In the genomic region with DNA sequence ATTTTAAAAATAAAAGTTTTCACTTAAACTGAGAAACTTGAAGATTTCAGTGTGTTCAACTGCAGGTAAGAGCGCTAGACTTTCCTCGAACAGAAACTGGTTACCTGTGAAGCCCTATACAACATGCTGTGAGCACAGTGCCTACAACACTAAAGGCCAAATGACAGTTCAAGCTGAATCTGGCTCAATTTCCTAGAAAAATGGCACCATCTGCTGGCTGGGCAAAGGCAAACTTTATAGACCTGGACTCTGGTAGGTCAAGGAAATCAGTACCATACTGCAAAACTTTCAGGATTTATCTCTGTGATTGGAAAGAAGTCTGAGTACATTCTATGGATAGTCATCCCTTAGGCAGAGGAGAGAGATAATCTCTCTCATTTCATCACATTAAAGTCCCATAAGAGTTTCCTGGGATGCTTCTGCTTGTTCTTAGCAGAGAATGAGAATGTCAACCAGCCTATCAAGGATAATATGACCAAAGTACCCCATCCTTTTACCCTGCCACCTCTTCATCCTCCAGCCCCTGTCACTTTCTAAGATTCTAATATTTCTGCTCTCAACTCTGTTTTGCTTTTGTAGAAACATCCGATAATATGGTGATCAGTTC, we compare ENCODE assay signal across 8 cellular contexts. TPM values are rescaled to one million over a fixed set of nuclear protein-coding genes. Genes with fewer than 3 reads are reported as not detected.
DNase-seq lines count a peak whose midpoint lies in the region; ATAC-seq, FAIRE-seq and TF ChIP-seq lines count a peak whose summit lies in the region.

No MANE protein-coding gene starts in this region.

- no peak overlapping the region for H3K27ac ChIP-seq in lower lobe of right lung

- no peaks in the 10 kb centered on the region for H3K9me3 ChIP-seq in lower lobe of right lung

- TF ChIP-seq CTCF in cardiac fibroblast (IDR thresholded peaks at IDR 0.05; ENCODE audit: low read depth, low read length) (peak; percentile 70), lower lobe of right lung (IDR thresholded peaks at IDR 0.05) (peak; percentile 32)

- H3K27me3 ChIP-seq in lower lobe of right lung (ENCODE audit: low read depth), result peaks cover 14% of the 10 kb centered on the region

- DNase-seq in D341Med (ENCODE audit: low spot score) (peak; percentile 52), H54 (ENCODE audit: insufficient read length, low spot score) (peak; percentile 61), NCI-H460 (ENCODE audit: extremely low read depth, low read depth) (peak; percentile 54), cardiac fibroblast (ENCODE audit: low read depth in 2 of 2) (peak; percentile 61 to 75), lower lobe of right lung (no peak)
- DNase-seq in stimulated activated CD4-positive, alpha-beta T cell treated with anti-CD3 and anti-CD28 coated beads, Interleukin-4, amount 100 ng/mL, for 4 hours, result no peak

- ATAC-seq in lower lobe of right lung (no peak), HG03432 (IDR thresholded peaks at IDR 0.05; ENCODE audit: unreplicated experiment) (no peak)
- no peak for ATAC-seq in activated CD4-positive, CD25-positive, alpha-beta regulatory T cell treated with anti-CD3 and anti-CD28 coated beads, Interleukin-2, amount 50 U/mL, for 24 hours

- intact Hi-C loops in lower lobe of right lung (cut with DNase I), result no loop called here

- no peak for TF ChIP-seq POLR2A in H54 (IDR thresholded peaks at IDR 0.05; ENCODE audit: low read depth, low read length)

- no peak overlapping the region for H3K4me3 ChIP-seq in cardiac fibroblast (replicated peaks in 1 of 2; ENCODE audit: low read depth in 2 of 2, low read length in 2 of 2)
- H3K4me3 ChIP-seq in lower lobe of right lung, result no peak overlapping the region

- peak; percentile 98 for FAIRE-seq in H54 (lab: Jason Lieb, UNC)

- H3K4me1 ChIP-seq in lower lobe of right lung, result no peaks in the 10 kb centered on the region

- no peaks in the 10 kb centered on the region for H3K36me3 ChIP-seq in lower lobe of right lung

RNA-seq across cellular contexts. Expression of gene FOXB2, which starts 31.8 kb away (rescaled TPM):
- total RNA-seq in NCI-H460 (2014; rRNA removed; shearing (Covaris generic)), result 0.07 TPM in 1 of 2 replicates, not detected in the other
- polyA plus RNA-seq in NCI-H460 (2014; cell fraction: nucleus; rRNA removed), result not detected in 2 replicates
- not detected for total RNA-seq in lower lobe of right lung

Comparison
In these comparisons a context has a peak if more than half of its experiments do, and no peak if none do; other contexts are left out.
1. DNase-seq: peak in D341Med (single experiment), H54 (single experiment), NCI-H460 (single experiment) and cardiac fibroblast (2 of 2); none in lower lobe of right lung (single experiment) and stimulated activated CD4-positive, alpha-beta T cell treated with anti-CD3 and anti-CD28 coated beads, Interleukin-4, amount 100 ng/mL, for 4 hours (0 of 2).